ENCODE assay signal across 1 cellular context in genomic region chr4:4406455-4407298, GRCh38.
TF ChIP-seq lines count a peak whose summit lies in the region.

No MANE protein-coding gene starts in this region.

TF ChIP-seq in SK-N-SH, 30 proteins besides CTCF, POLR2A, EP300 and RAD21:
- TF ChIP-seq REST (IDR thresholded peaks at IDR 0.05; ENCODE audit: low read depth, low read length) (no peak), RFX5 (IDR thresholded peaks at IDR 0.05; ENCODE audit: low read length) (no peak), NFIC (IDR thresholded peaks at IDR 0.05; ENCODE audit: borderline replicate concordance) (no peak), MXI1 (IDR thresholded peaks at IDR 0.05; ENCODE audit: low read depth, low read length) (peak; percentile 95), JUND (IDR thresholded peaks at IDR 0.05) (no peak), FOXM1 (IDR thresholded peaks at IDR 0.05; ENCODE audit: low read depth) (no peak), YY1 (IDR thresholded peaks at IDR 0.05; ENCODE audit: low read depth) (no peak), CHD2 (IDR thresholded peaks at IDR 0.05; ENCODE audit: low read length, partially characterized antibody) (peak; percentile 64), FOXJ3 (CRISPR knock-in tag; IDR thresholded peaks at IDR 0.05) (peak; percentile 83; the same call in 1 of the 2 replicates), FOSL2 (IDR thresholded peaks at IDR 0.05; ENCODE audit: borderline replicate concordance, low read depth) (no peak), EZH2phosphoT487 (IDR thresholded peaks at IDR 0.05; ENCODE audit: borderline replicate concordance, low read depth) (no peak), SMC3 (IDR thresholded peaks at IDR 0.05; ENCODE audit: low read depth, low read length) (no peak; the same call in 1 of the 2 replicates), GATA2 (CRISPR knock-in tag; IDR thresholded peaks at IDR 0.05) (peak; percentile 85), RXRA (IDR thresholded peaks at IDR 0.05; ENCODE audit: borderline replicate concordance, low read depth) (no peak), ELF1 (IDR thresholded peaks at IDR 0.05) (no peak), RCOR1 (IDR thresholded peaks at IDR 0.05; ENCODE audit: low read length) (peak; percentile 79), GABPA (IDR thresholded peaks at IDR 0.05; ENCODE audit: low read depth) (no peak)
